11 cellular contexts compared by ENCODE assay signal in the genomic region with DNA sequence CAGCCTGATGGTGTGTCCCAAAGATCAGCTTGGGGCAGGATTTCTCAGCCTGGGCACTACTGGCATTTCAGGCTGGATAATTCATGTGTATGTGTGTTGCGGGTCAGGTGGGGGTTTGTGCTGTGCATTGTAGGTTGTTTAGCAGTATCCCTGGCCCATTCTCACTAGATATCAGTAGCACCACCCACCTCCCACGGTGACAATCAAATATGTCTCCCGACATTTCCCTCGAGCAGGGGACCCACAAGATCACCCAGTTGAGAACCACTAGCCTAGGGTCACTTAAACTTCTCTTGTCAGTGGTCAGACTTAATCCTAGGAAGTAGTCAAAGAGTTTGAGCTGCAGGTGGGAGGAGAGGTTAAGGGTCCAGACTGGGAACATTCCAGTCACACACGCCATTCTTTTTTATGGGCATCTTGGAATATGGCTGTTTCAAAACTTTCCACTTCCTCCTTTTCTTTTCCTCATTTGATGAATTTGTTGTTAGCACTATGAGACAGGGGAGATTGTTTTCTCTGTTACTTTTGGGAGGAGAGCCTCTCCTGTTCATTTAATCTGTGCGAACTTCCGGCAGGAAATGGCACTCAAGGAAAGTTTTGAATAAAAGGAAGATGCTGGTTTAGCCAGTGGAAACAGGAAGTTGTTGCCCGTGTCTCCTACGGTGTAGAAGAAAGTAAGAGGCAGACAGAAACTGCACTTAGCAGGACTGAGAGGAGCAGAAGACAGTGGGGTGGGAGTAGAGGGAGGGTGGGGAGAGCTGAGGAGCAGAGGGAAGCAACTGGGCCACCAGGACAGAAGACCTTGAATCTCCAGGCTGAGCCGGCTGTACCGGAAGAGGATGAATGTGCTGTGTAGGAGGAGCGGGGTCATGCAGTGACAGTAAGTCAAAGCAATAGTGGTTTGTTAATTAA. TPM values are rescaled to one million over a fixed set of nuclear protein-coding genes. Genes with fewer than 3 reads are reported as not detected.
DNase-seq lines count a peak whose midpoint lies in the region; ATAC-seq and TF ChIP-seq lines count a peak whose summit lies in the region.
"Had no signal": no experiment of that assay in that cellular context is flagged by ENCODE, and none has a peak within 500 bp of the region (broad histone marks: within the 10 kb centered on the region; RNA-seq: fewer than 3 reads in every experiment).

No MANE protein-coding gene starts in this region.

- peaks cover 10 to 13% (median 11%) of the 10 kb centered on the region in 4 donors for H3K4me1 Mint-ChIP-seq in CD4-positive, alpha-beta memory T cell

- H3K9me2 ChIP-seq in OCI-LY7 (ENCODE audit: insufficient read depth, low read length): no peaks in the 10 kb centered on the region

- H3K27me3 ChIP-seq in CD4-positive, alpha-beta memory T cell (ENCODE audit: insufficient read depth, low read length): no peaks in the 10 kb centered on the region
- H3K27me3 ChIP-seq in adrenal gland (no peaks in the 10 kb centered on the region), neuronal stem cell (ENCODE audit: control insufficient read depth in 3 of 3, insufficient read depth in 3 of 3, low read depth in 1 of 3, low read length in 3 of 3) (no peaks in the 10 kb centered on the region)

- no peak overlapping the region for H2AK5ac ChIP-seq in neuronal stem cell (ENCODE audit: low read depth, low read length)

- H3K79me1 ChIP-seq in neuronal stem cell (ENCODE audit: low read depth, low read length): no peaks in the 10 kb centered on the region

- H3K4me1 ChIP-seq in CD4-positive, alpha-beta memory T cell (ENCODE audit: insufficient read depth, low read length): peaks cover 13% of the 10 kb centered on the region
- H3K4me1 ChIP-seq in OCI-LY7 (ENCODE audit: insufficient read depth, low read length, poor library complexity, severe bottlenecking) (peaks cover 7% of the 10 kb centered on the region), adrenal gland (replicated peaks in 1 of 2) (peaks cover 19 to 32% of the 10 kb centered on the region in 2 donors), neuronal stem cell (ENCODE audit: control insufficient read depth in 2 of 2, insufficient read depth in 1 of 2, low read depth in 1 of 2, low read length in 2 of 2) (no peaks in the 10 kb centered on the region)

- no peak overlapping the region for H2BK120ac ChIP-seq in neuronal stem cell (ENCODE audit: low read depth, low read length)

- H3K9ac ChIP-seq in neuronal stem cell (ENCODE audit: low read depth, low read length, poor library complexity): no peak overlapping the region

- H2BK5ac ChIP-seq in neuronal stem cell (ENCODE audit: low read length): no peak overlapping the region

- H3K4me3 Mint-ChIP-seq in CD4-positive, alpha-beta memory T cell: peak overlapping the region; percentile 80 to 90 (median 86)

- CTCF ChIA-PET in CD4-positive, alpha-beta memory T cell (lab: Charles Lee; ENCODE audit: partially characterized antibody): interaction anchor here (0.9 to 4.9 kb wide), 2 partner anchors 12 to 13 kb away, joined by 3 to 49 read pairs; no protein-coding TSS in a partner anchor
- CTCF ChIA-PET in OCI-LY7 (lab: Charles Lee; ENCODE audit: unreplicated experiment): no interaction called here

- DNase-seq in CD4-positive, alpha-beta memory T cell: peak in 2 of 5 donors; percentile 9 to 14
- DNase-seq in OCI-LY7 (ENCODE audit: low spot score) (peak; percentile 50), adrenal gland (peak; percentile 42 to 69 (median 55)), neuronal stem cell (ENCODE audit: low spot score) (no peak)
- DNase-seq: central memory CD4-positive, alpha-beta T cell; DMS153; islet precursor cell had no signal

- no peaks in the 10 kb centered on the region for H3K9me3 ChIP-seq in CD4-positive, alpha-beta memory T cell (ENCODE audit: control insufficient read depth in 1 of 2, low read length in 2 of 2)
- H3K9me3 ChIP-seq in OCI-LY7 (ENCODE audit: low read length) (no peaks in the 10 kb centered on the region), adrenal gland (replicated peaks in 1 of 3) (no peaks in the 10 kb centered on the region), neuronal stem cell (replicated peaks in 1 of 2; ENCODE audit: control insufficient read depth in 2 of 2, insufficient read depth in 1 of 2, low read depth in 1 of 2, low read length in 2 of 2) (no peaks in the 10 kb centered on the region)

- no peak overlapping the region for H3K23ac ChIP-seq in neuronal stem cell (ENCODE audit: low read depth, low read length, poor library complexity)

- H2BK15ac ChIP-seq in neuronal stem cell (ENCODE audit: low read length): no peak overlapping the region

- H3K27ac ChIP-seq in CD4-positive, alpha-beta memory T cell (ENCODE audit: low read depth, low read length): no peak overlapping the region
- H3K27ac ChIP-seq in OCI-LY7 (ENCODE audit: low read depth, low read length, poor library complexity, severe bottlenecking) (no peak overlapping the region), adrenal gland (peak overlapping the region in 3 of 5 donors; percentile 52 to 75 (median 53)), neuronal stem cell (replicated peaks; ENCODE audit: low read length) (no peak overlapping the region)

- POLR2A ChIA-PET in CD4-positive, alpha-beta memory T cell (lab: Charles Lee; ENCODE audit: partially characterized antibody): no interaction called here
- POLR2A ChIA-PET in OCI-LY7 (lab: Charles Lee): no interaction called here

- no peak overlapping the region for H3K14ac ChIP-seq in neuronal stem cell (ENCODE audit: low read length)

- no peaks in the 10 kb centered on the region for H3K36me3 ChIP-seq in CD4-positive, alpha-beta memory T cell (ENCODE audit: insufficient read depth, low read length)
- no peaks in the 10 kb centered on the region for H3K36me3 ChIP-seq in OCI-LY7 (ENCODE audit: insufficient read depth, low read length)
- H3K36me3 ChIP-seq in adrenal gland (replicated peaks in 1 of 2): no peaks in the 10 kb centered on the region
- H3K36me3 ChIP-seq in neuronal stem cell (replicated peaks in 1 of 2; ENCODE audit: control insufficient read depth in 2 of 2, insufficient read depth in 2 of 2, low read length in 2 of 2): no peaks in the 10 kb centered on the region

- ATAC-seq in HG03095 (IDR thresholded peaks at IDR 0.05; ENCODE audit: unreplicated experiment) (no peak), HG03025 (IDR thresholded peaks at IDR 0.05; ENCODE audit: low FRiP score, unreplicated experiment) (no peak), GM18870 (IDR thresholded peaks at IDR 0.05; ENCODE audit: unreplicated experiment) (no peak), HG02885 (IDR thresholded peaks at IDR 0.05; ENCODE audit: poor library complexity, unreplicated experiment) (no peak)

- H3K36me3 Mint-ChIP-seq in CD4-positive, alpha-beta memory T cell: no peaks in the 10 kb centered on the region

- no peak overlapping the region for H2BK12ac ChIP-seq in neuronal stem cell (ENCODE audit: low read length)

- TF ChIP-seq CTCF in OCI-LY7 (conservative IDR thresholded peaks at IDR 0.05; ENCODE audit: low read length) (no peak), adrenal gland (IDR thresholded peaks at IDR 0.05) (no peak)

- H3K27me3 Mint-ChIP-seq in CD4-positive, alpha-beta memory T cell: no peaks in the 10 kb centered on the region

- H4K8ac ChIP-seq in neuronal stem cell (ENCODE audit: low read depth, low read length): no peak overlapping the region

- peak overlapping the region in 5 of 7 donors; percentile 58 to 92 (median 77) for H3K27ac Mint-ChIP-seq in CD4-positive, alpha-beta memory T cell

- H3K4me2 ChIP-seq in OCI-LY7 (ENCODE audit: low read length): peak overlapping the region; percentile 57; the same call in 1 of the 2 replicates
- no peak overlapping the region for H3K4me2 ChIP-seq in neuronal stem cell (ENCODE audit: insufficient read depth, low read length, poor library complexity, severe bottlenecking)

- H3K4me3 ChIP-seq in CD4-positive, alpha-beta memory T cell (ENCODE audit: low read length in 2 of 2): peak overlapping the region in 1 of 2 donors; percentile 15
- H3K4me3 ChIP-seq in OCI-LY7 (ENCODE audit: low read depth, low read length, poor library complexity, severe bottlenecking) (no peak overlapping the region), adrenal gland (peak overlapping the region in 1 of 4 donors; percentile 32), neuronal stem cell (ENCODE audit: low read length in 2 of 2) (no peak overlapping the region)

- H3K4ac ChIP-seq in neuronal stem cell (ENCODE audit: low read length): no peak overlapping the region

- intact Hi-C loops in CD4-positive, alpha-beta memory T cell (cut with micrococcal nuclease): no loop called here
- intact Hi-C loops in OCI-LY7 (cut with micrococcal nuclease; ENCODE audit: unreplicated experiment) (no loop called here), adrenal gland (cut with DNase I) (no loop called here)

- no peak overlapping the region for H3K18ac ChIP-seq in neuronal stem cell (ENCODE audit: low read length)

- H4K20me1 ChIP-seq in OCI-LY7 (ENCODE audit: insufficient read depth, low read length): no peaks in the 10 kb centered on the region

- H2AFZ ChIP-seq in OCI-LY7 (ENCODE audit: low read length) (no peak overlapping the region), neuronal stem cell (ENCODE audit: low read length) (peak overlapping the region; percentile 80)

- no peaks in the 10 kb centered on the region for H3K79me2 ChIP-seq in OCI-LY7 (ENCODE audit: insufficient read depth, low read depth, low read length)

- H3K9me3 Mint-ChIP-seq in CD4-positive, alpha-beta memory T cell: no peaks in the 10 kb centered on the region

- no peak overlapping the region for H4K91ac ChIP-seq in neuronal stem cell (ENCODE audit: low read depth, low read length, poor library complexity)

- TF ChIP-seq POLR2A in adrenal gland (IDR thresholded peaks at IDR 0.05): no peak

- 38 to 50% (median 46%) methylated on average over 11 to 12 of the region's 12 CpGs for WGBS in adrenal gland, 4 donors
- no CpG with 5 or more reads among the region's 12 CpGs for WGBS in neuronal stem cell (ENCODE audit: extremely low coverage in 2 of 2, insufficient read length in 2 of 2, insufficient replicate concordance in 1 of 2), 2 donors

- BruUV-seq in OCI-LY7 (replicated peaks; lab: Mats Ljungman, UMichigan): no TSS peak

RNA-seq across cellular contexts. Expression of gene EXOC6, which starts 17.6 kb away (rescaled TPM):
- total RNA-seq in CD4-positive, alpha-beta memory T cell: 10 to 100 TPM; 10.5 to 11.4 TPM
- 10 to 100 TPM in 1 of 2 donors, 1 to 10 TPM in 1; 4.3 to 11.4 TPM for polyA plus RNA-seq in CD4-positive, alpha-beta memory T cell
- 8.0 and 9.6 TPM in 2 replicates for total RNA-seq in OCI-LY7 (2014; rRNA removed; shearing (Covaris generic))
- total RNA-seq in OCI-LY7 (2022): 9.4 and 12.5 TPM in 2 replicates
- total RNA-seq in adrenal gland: 10 to 100 TPM; 14.2 to 41.6 (median 27.0) TPM
- 10 to 100 TPM in 1 of 3 donors, 1 to 10 TPM in 2; 7.1 to 25.6 (median 9.0) TPM for polyA plus RNA-seq in adrenal gland
- polyA plus RNA-seq in neuronal stem cell (2013, experiment 1 of 2): 12.0 TPM
- polyA plus RNA-seq in neuronal stem cell (2013, experiment 2 of 2): 12.3 TPM

Comparison
In these comparisons a context has a peak if more than half of its experiments do, and no peak if none do; other contexts are left out.
1. H3K27ac ChIP-seq: peak in adrenal gland (3 of 5); none in CD4-positive, alpha-beta memory T cell (single experiment), OCI-LY7 (single experiment) and neuronal stem cell (single experiment).